Comparison of ENCODE assay signal across 9 cellular contexts in the genomic region with DNA sequence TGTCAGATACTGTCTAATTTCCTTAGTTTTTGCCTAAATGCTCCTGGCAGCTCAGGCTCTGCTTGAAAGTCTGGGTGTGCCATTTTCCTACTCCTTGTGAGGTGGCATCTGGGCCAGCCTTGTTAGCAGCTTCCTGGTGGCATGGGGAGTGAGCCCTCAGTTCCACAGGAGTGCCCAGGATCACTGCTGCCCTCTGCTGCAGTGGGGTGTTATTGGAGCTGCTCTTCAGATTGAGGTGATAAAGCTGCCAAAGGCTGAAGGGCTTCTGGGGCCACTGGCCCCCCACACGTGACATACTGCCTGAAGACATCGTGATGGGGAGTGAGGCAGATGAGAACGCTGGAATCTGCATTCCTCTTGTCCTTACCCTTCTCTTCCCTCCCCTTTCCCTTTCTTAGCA. TPM values are rescaled to one million over a fixed set of nuclear protein-coding genes. Genes with fewer than 3 reads are reported as not detected.
DNase-seq lines count a peak whose midpoint lies in the region; ATAC-seq and TF ChIP-seq lines count a peak whose summit lies in the region.
"Had no signal": no experiment of that assay in that cellular context is flagged by ENCODE, and none has a peak within 500 bp of the region (broad histone marks: within the 10 kb centered on the region; RNA-seq: fewer than 3 reads in every experiment).

No MANE protein-coding gene starts in this region.

- H2AFZ ChIP-seq in OCI-LY7 (ENCODE audit: low read length) (no peak overlapping the region), smooth muscle cell (ENCODE audit: low read depth) (no peak overlapping the region)

- H4K20me1 ChIP-seq in OCI-LY7 (ENCODE audit: insufficient read depth, low read length) (no peaks in the 10 kb centered on the region), smooth muscle cell (ENCODE audit: low read depth) (peaks cover 4% of the 10 kb centered on the region)

- H3F3A ChIP-seq in smooth muscle cell (ENCODE audit: low read depth) = peaks cover 27% of the 10 kb centered on the region

- no peaks in the 10 kb centered on the region for H3K9me3 ChIP-seq in OCI-LY7 (ENCODE audit: low read length)
- H3K9me3 ChIP-seq in smooth muscle cell (replicated peaks; ENCODE audit: low read depth) = no peaks in the 10 kb centered on the region
- H3K9me3 ChIP-seq in SJCRH30 (replicated peaks) = no peaks in the 10 kb centered on the region
- H3K9me3 ChIP-seq: BLaER1 had no signal

- H3K4me3 ChIP-seq in OCI-LY7 (ENCODE audit: low read depth, low read length, poor library complexity, severe bottlenecking) (no peak overlapping the region), smooth muscle cell (no peak overlapping the region), SJCRH30 (no peak overlapping the region)
- H3K4me3 ChIP-seq: BLaER1 had no signal

- DNase-seq in activated CD4-positive, alpha-beta T cell treated with anti-CD3 and anti-CD28 coated beads, Interleukin-2, amount 10 ng/mL, durations not matched to agents 24 days and 14 days = peak; percentile 61
- no peak for DNase-seq in activated CD4-positive, alpha-beta T cell treated with anti-CD3 and anti-CD28 coated beads for 1 hour
- DNase-seq in OCI-LY7 (ENCODE audit: low spot score) = peak; percentile 20
- DNase-seq in effector memory CD8-positive, alpha-beta T cell = no peak
- no peak for DNase-seq in smooth muscle cell (lab: John Stamatoyannopoulos, UW; ENCODE audit: unreplicated experiment)
- no peak for DNase-seq in GM13976 (ENCODE audit: low spot score)
- no peak for DNase-seq in SJCRH30

- CTCF ChIA-PET in OCI-LY7 (lab: Charles Lee; ENCODE audit: unreplicated experiment) = interaction anchor here (0.5 kb wide), 1 partner anchor 399 kb away, joined by 4 read pairs; no protein-coding TSS in a partner anchor

- POLR2A ChIA-PET in OCI-LY7 (lab: Charles Lee) = interaction anchor here (0.8 to 1.7 kb wide), 2 partner anchors 12 to 36 kb away, joined by 4 to 6 read pairs; no protein-coding TSS in a partner anchor

- intact Hi-C loops in activated CD4-positive, alpha-beta T cell treated with anti-CD3 and anti-CD28 coated beads, Interleukin-2, amount 10 ng/mL, durations not matched to agents 24 days and 14 days (cut with micrococcal nuclease) = no loop called here
- intact Hi-C loops in OCI-LY7 (cut with micrococcal nuclease; ENCODE audit: unreplicated experiment) = no loop called here

- H3K4me3 Mint-ChIP-seq in activated CD4-positive, alpha-beta T cell treated with anti-CD3 and anti-CD28 coated beads, Interleukin-2, amount 10 ng/mL, durations not matched to agents 24 days and 14 days = no peak overlapping the region
- no peak overlapping the region for H3K4me3 Mint-ChIP-seq in effector memory CD8-positive, alpha-beta T cell

- H3K27me3 Mint-ChIP-seq in activated CD4-positive, alpha-beta T cell treated with anti-CD3 and anti-CD28 coated beads, Interleukin-2, amount 10 ng/mL, durations not matched to agents 24 days and 14 days = no peaks in the 10 kb centered on the region
- H3K27me3 Mint-ChIP-seq in effector memory CD8-positive, alpha-beta T cell = no peaks in the 10 kb centered on the region

- in situ Hi-C loops in GM13976 (cut with MboI; ENCODE audit: low sequenced_read_pairs, unreplicated experiment) = no loop called here

- H3K4me1 Mint-ChIP-seq in activated CD4-positive, alpha-beta T cell treated with anti-CD3 and anti-CD28 coated beads, Interleukin-2, amount 10 ng/mL, durations not matched to agents 24 days and 14 days = peaks cover 9% of the 10 kb centered on the region
- peaks cover 0 to 4% of the 10 kb centered on the region in 2 donors for H3K4me1 Mint-ChIP-seq in effector memory CD8-positive, alpha-beta T cell (ENCODE audit: low read depth in 2 of 2)

- no peak overlapping the region for H3K4me2 ChIP-seq in OCI-LY7 (ENCODE audit: low read length)
- H3K4me2 ChIP-seq in smooth muscle cell = no peak overlapping the region
- H3K4me2 ChIP-seq: BLaER1 had no signal

- H3K4me1 ChIP-seq in OCI-LY7 (ENCODE audit: insufficient read depth, low read length, poor library complexity, severe bottlenecking) (no peaks in the 10 kb centered on the region), smooth muscle cell (ENCODE audit: low read depth) (no peaks in the 10 kb centered on the region), SJCRH30 (no peaks in the 10 kb centered on the region)
- H3K4me1 ChIP-seq: BLaER1 had no signal

- peak overlapping the region; percentile 70 for H3K27ac Mint-ChIP-seq in activated CD4-positive, alpha-beta T cell treated with anti-CD3 and anti-CD28 coated beads, Interleukin-2, amount 10 ng/mL, durations not matched to agents 24 days and 14 days
- H3K27ac Mint-ChIP-seq in effector memory CD8-positive, alpha-beta T cell = peak overlapping the region; percentile 42 to 50

- 93% methylated on average over 3 of the region's 3 CpGs for WGBS in smooth muscle cell (ENCODE audit: low lambda C conversion rate)

- no peak overlapping the region for H3K9ac ChIP-seq in smooth muscle cell (ENCODE audit: low read depth)
- H3K9ac ChIP-seq: BLaER1 had no signal

- H3K9me3 Mint-ChIP-seq in activated CD4-positive, alpha-beta T cell treated with anti-CD3 and anti-CD28 coated beads, Interleukin-2, amount 10 ng/mL, durations not matched to agents 24 days and 14 days = no peaks in the 10 kb centered on the region
- H3K9me3 Mint-ChIP-seq in effector memory CD8-positive, alpha-beta T cell = no peaks in the 10 kb centered on the region

- BruUV-seq in OCI-LY7 (replicated peaks; lab: Mats Ljungman, UMichigan) = no TSS peak

- peak; percentile 48 for TF ChIP-seq CTCF in OCI-LY7 (conservative IDR thresholded peaks at IDR 0.05; ENCODE audit: low read length)
- TF ChIP-seq CTCF in smooth muscle cell (IDR thresholded peaks at IDR 0.05; ENCODE audit: borderline replicate concordance, insufficient read depth, poor library complexity, severe bottlenecking) = no peak
- no peak for TF ChIP-seq CTCF in GM13976 (IDR thresholded peaks at IDR 0.05; ENCODE audit: borderline replicate concordance, control extremely low read depth, extremely low read depth, insufficient read depth, missing control alignments)

- ATAC-seq in effector memory CD8-positive, alpha-beta T cell (replicated peaks) = no peak
- ATAC-seq in GM21515 (IDR thresholded peaks at IDR 0.05; ENCODE audit: unreplicated experiment) = no peak

- H3K27me3 ChIP-seq in smooth muscle cell (ENCODE audit: low read depth) = no peaks in the 10 kb centered on the region
- no peaks in the 10 kb centered on the region for H3K27me3 ChIP-seq in SJCRH30
- H3K27me3 ChIP-seq: BLaER1 had no signal

- no peaks in the 10 kb centered on the region for H3K79me2 ChIP-seq in OCI-LY7 (ENCODE audit: insufficient read depth, low read depth, low read length)
- H3K79me2 ChIP-seq in smooth muscle cell (ENCODE audit: low read depth) = no peaks in the 10 kb centered on the region

- H3K36me3 ChIP-seq in OCI-LY7 (ENCODE audit: insufficient read depth, low read length) = peaks cover 100% of the 10 kb centered on the region
- H3K36me3 ChIP-seq in smooth muscle cell (ENCODE audit: low read depth) = peaks cover 11% of the 10 kb centered on the region
- peaks cover 72% of the 10 kb centered on the region for H3K36me3 ChIP-seq in SJCRH30

- H3K27ac ChIP-seq in OCI-LY7 (ENCODE audit: low read depth, low read length, poor library complexity, severe bottlenecking) = no peak overlapping the region
- peak overlapping the region; percentile 18 for H3K27ac ChIP-seq in smooth muscle cell (ENCODE audit: low read depth)
- H3K27ac ChIP-seq in SJCRH30 = no peak overlapping the region
- H3K27ac ChIP-seq: BLaER1 had no signal

- peaks cover 68% of the 10 kb centered on the region for H3K36me3 Mint-ChIP-seq in activated CD4-positive, alpha-beta T cell treated with anti-CD3 and anti-CD28 coated beads, Interleukin-2, amount 10 ng/mL, durations not matched to agents 24 days and 14 days (ENCODE audit: low read depth)
- peaks cover 83% of the 10 kb centered on the region for H3K36me3 Mint-ChIP-seq in effector memory CD8-positive, alpha-beta T cell (ENCODE audit: insufficient read depth)

- H3K9me2 ChIP-seq in OCI-LY7 (ENCODE audit: insufficient read depth, low read length) = no peaks in the 10 kb centered on the region

RNA-seq across cellular contexts. Expression of a gene that starts 27.4 kb away (rescaled TPM):
- total RNA-seq in activated CD4-positive, alpha-beta T cell treated with anti-CD3 and anti-CD28 coated beads, Interleukin-2, amount 10 ng/mL, durations not matched to agents 24 days and 14 days = 42.9 and 48.3 TPM in 2 replicates
- total RNA-seq in OCI-LY7 (2014; rRNA removed; shearing (Covaris generic)) = 62.7 and 87.9 TPM in 2 replicates
- total RNA-seq in OCI-LY7 (2022) (89.6 and 101 TPM in 2 replicates), smooth muscle cell (55.4 and 59.5 TPM in 2 replicates)
- 21.3 and 35.6 TPM in 2 replicates for polyA plus RNA-seq in smooth muscle cell
- total RNA-seq in SJCRH30 (2014; rRNA removed; shearing (Covaris generic)) = 22.4 and 34.2 TPM in 2 replicates

RNA-seq across cellular contexts. Expression of a gene that starts 28.1 kb away (rescaled TPM):
- 844 and 861 TPM in 2 replicates for total RNA-seq in activated CD4-positive, alpha-beta T cell treated with anti-CD3 and anti-CD28 coated beads, Interleukin-2, amount 10 ng/mL, durations not matched to agents 24 days and 14 days
- 362 and 461 TPM in 2 replicates for total RNA-seq in OCI-LY7 (2014; rRNA removed; shearing (Covaris generic))
- 815 and 857 TPM in 2 replicates for total RNA-seq in OCI-LY7 (2022)
- total RNA-seq in smooth muscle cell = 679 and 752 TPM in 2 replicates
- polyA plus RNA-seq in smooth muscle cell = 446 and 533 TPM in 2 replicates
- total RNA-seq in SJCRH30 (2014; rRNA removed; shearing (Covaris generic)) = 467 and 603 TPM in 2 replicates

RNA-seq across cellular contexts. Expression of a gene that starts 37.3 kb away (rescaled TPM):
- total RNA-seq in activated CD4-positive, alpha-beta T cell treated with anti-CD3 and anti-CD28 coated beads, Interleukin-2, amount 10 ng/mL, durations not matched to agents 24 days and 14 days = 36.3 and 37.1 TPM in 2 replicates
- total RNA-seq in OCI-LY7 (2014; rRNA removed; shearing (Covaris generic)) = 22.9 and 31.4 TPM in 2 replicates
- total RNA-seq in OCI-LY7 (2022) (51.1 and 54.4 TPM in 2 replicates), smooth muscle cell (8.2 and 22.6 TPM in 2 replicates)
- 8.0 and 11.8 TPM in 2 replicates for polyA plus RNA-seq in smooth muscle cell
- 14.1 and 18.2 TPM in 2 replicates for total RNA-seq in SJCRH30 (2014; rRNA removed; shearing (Covaris generic))

Comparison
In these comparisons a context has a peak if more than half of its experiments do, and no peak if none do; other contexts are left out.
1. DNase-seq: peak in activated CD4-positive, alpha-beta T cell treated with anti-CD3 and anti-CD28 coated beads, Interleukin-2, amount 10 ng/mL, durations not matched to agents 24 days and 14 days (single experiment) and OCI-LY7 (single experiment); none in activated CD4-positive, alpha-beta T cell treated with anti-CD3 and anti-CD28 coated beads for 1 hour (single experiment), effector memory CD8-positive, alpha-beta T cell (0 of 3), smooth muscle cell (single experiment), GM13976 (single experiment) and SJCRH30 (0 of 2).